8 cellular contexts compared by ENCODE assay signal in the genomic region with DNA sequence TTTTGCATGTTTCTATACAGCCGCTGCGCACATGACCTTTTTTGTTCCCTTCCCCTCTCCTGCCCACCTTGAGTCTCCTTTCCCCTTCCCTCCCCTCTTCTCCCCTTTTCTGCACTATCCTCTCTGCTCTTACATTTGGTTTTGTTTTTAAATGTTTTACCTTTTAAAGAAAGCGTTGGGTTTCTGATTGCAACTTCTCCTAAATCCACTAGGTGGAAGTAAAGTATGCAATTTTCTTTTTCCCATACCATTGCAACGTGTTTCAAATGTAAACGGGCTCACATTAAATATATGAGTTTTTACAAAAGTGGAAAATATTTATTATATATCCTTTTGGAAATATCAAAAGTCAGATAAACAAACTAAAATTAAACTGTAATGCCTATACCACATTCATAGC.
DNase-seq lines count a peak whose midpoint lies in the region; ATAC-seq and TF ChIP-seq lines count a peak whose summit lies in the region.

No MANE protein-coding gene starts in this region.

- TF ChIP-seq CTCF in GM06990 (IDR thresholded peaks at IDR 0.05; ENCODE audit: insufficient read depth, low read length, poor library complexity, severe bottlenecking), result peak; percentile 43

- DNase-seq in GM06990 (ENCODE audit: extremely low read depth, insufficient read length) (no peak), NCI-H1436 treated with DMSO at 0.1 percent for 48 hours (lab: John Stamatoyannopoulos, UW) (peak; percentile 21), adipocyte (ENCODE audit: low read depth) (peak; percentile 64), left lobe of liver (ENCODE audit: low spot score) (no peak), NCI-H226 (no peak), UCSD-AML1 (lab: John Stamatoyannopoulos, UW; ENCODE audit: unreplicated experiment) (no peak)

- H3K27me3 ChIP-seq in GM06990 (replicated peaks; ENCODE audit: control insufficient read depth, insufficient read depth, low read length) (no peaks in the 10 kb centered on the region), adipocyte (replicated peaks; ENCODE audit: control insufficient read depth, insufficient read depth, low read length) (no peaks in the 10 kb centered on the region)

- H3K36me3 ChIP-seq in GM06990 (ENCODE audit: control insufficient read depth, insufficient read depth, low read length), result no peaks in the 10 kb centered on the region
- H3K36me3 ChIP-seq in adipocyte (ENCODE audit: control insufficient read depth, insufficient read depth, low read length, severe bottlenecking), result no peaks in the 10 kb centered on the region

- H3K9me3 ChIP-seq in adipocyte (ENCODE audit: control insufficient read depth, low read length), result peaks cover 2% of the 10 kb centered on the region

- H3K9ac ChIP-seq in adipocyte (ENCODE audit: low read length), result no peak overlapping the region

- no peaks in the 10 kb centered on the region for H3K4me1 ChIP-seq in adipocyte (ENCODE audit: control insufficient read depth, insufficient read depth, low read length)

- H3K4me3 ChIP-seq in GM06990 (replicated peaks; ENCODE audit: low read depth, low read length) (no peak overlapping the region), adipocyte (ENCODE audit: low read length) (no peak overlapping the region)

- ATAC-seq in left lobe of liver (peak; percentile 65), HG03097 (IDR thresholded peaks at IDR 0.05; ENCODE audit: low FRiP score, unreplicated experiment) (no peak), GM19351 (IDR thresholded peaks at IDR 0.05; ENCODE audit: unreplicated experiment) (no peak)

Comparison
In these comparisons a context has a peak if more than half of its experiments do, and no peak if none do; other contexts are left out.
1. DNase-seq: peak in NCI-H1436 treated with DMSO at 0.1 percent for 48 hours (single experiment) and adipocyte (single experiment); none in GM06990 (single experiment), left lobe of liver (single experiment), NCI-H226 (single experiment) and UCSD-AML1 (single experiment).